In the genomic region with DNA sequence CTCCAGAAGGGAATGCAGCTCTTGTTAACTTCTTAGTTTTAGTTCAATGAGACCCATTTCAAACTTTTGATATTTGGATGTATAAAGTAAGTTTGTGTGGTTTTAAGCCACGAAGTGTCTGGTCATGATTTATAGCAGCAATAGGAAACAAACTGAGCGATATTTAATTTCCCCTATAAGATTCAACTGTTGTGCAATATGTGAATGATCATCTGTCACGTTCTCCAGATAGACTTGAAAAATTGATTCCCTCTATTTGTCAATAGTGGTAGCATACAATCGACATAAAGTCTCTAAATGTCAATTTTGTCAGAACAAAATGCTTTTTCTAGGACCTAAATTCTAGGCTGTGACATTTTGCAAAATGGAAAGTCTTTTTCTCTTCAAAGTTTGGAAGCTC, we compare ENCODE assay signal across 36 cellular contexts.
"Had no signal": no experiment of that assay in that cellular context is flagged by ENCODE, and none has a peak within 500 bp of the region (broad histone marks: within the 10 kb centered on the region; RNA-seq: fewer than 3 reads in every experiment).

No MANE protein-coding gene starts in this region.

- FAIRE-seq: astrocyte, TTC549 had no signal

- H3K27ac ChIP-seq: adrenal gland, body of pancreas, brain microvascular endothelial cell, breast epithelium, VCaP had no signal

- ATAC-seq: activated CD8-positive, alpha-beta T cell treated with anti-CD3 and anti-CD28 coated beads for 36 hours; activated naive CD4-positive, alpha-beta T cell treated with anti-CD3 and anti-CD28 coated beads, Interleukin-2, amount 50 U/mL, for 72 hours; activated T-cell treated with anti-CD3 and anti-CD28 coated beads, Interleukin-2, amount 50 U/mL, for 4 hours; activated T-cell treated with anti-CD3 and anti-CD28 coated beads, Interleukin-2, amount 50 U/mL, for 72 hours; activated T-helper 17 cell treated with anti-CD3 and anti-CD28 coated beads, Interleukin-2, amount 50 U/mL, for 72 hours; body of pancreas had no signal

- H3K4me3 ChIP-seq: adrenal gland, body of pancreas, breast epithelium had no signal

- H3K27ac Mint-ChIP-seq: activated B cell treated with CpG ODN at 0.5 μM for 24 hours; activated CD4-positive, alpha-beta memory T cell treated with anti-CD3 and anti-CD28 coated beads for 36 hours; activated CD4-positive, alpha-beta T cell treated with anti-CD3 and anti-CD28 coated beads, Interleukin-2, amount 10 ng/mL, durations not matched to agents 24 days and 14 days; activated CD8-positive, alpha-beta T cell treated with anti-CD3 and anti-CD28 coated beads for 36 hours; activated naive CD4-positive, alpha-beta T cell treated with anti-CD3 and anti-CD28 coated beads for 36 hours; activated naive CD4-positive, alpha-beta T cell treated with anti-CD3 and anti-CD28 coated beads, Interleukin-2, amount 50 U/mL, for 72 hours; activated naive CD8-positive, alpha-beta T cell treated with anti-CD3 and anti-CD28 coated beads for 36 hours; activated T-cell treated with anti-CD3 and anti-CD28 coated beads, Interleukin-2, amount 50 U/mL, for 72 hours; activated T-helper 1 cell treated with anti-CD3 and anti-CD28 coated beads, Interleukin-12 subunit alpha, Interleukin-12 subunit beta, Interleukin-2, Interleukin-4 antibody, amounts not matched to agents 30 ng/mL and 10 ng/mL and 1 ng/mL, durations not matched to agents 14 hours and 24 hours and 36 hours; activated T-helper 17 cell treated with anti-CD3 and anti-CD28 coated beads, Interleukin-2, amount 50 U/mL, for 72 hours; T-helper 1 cell treated with Interleukin-12 subunit alpha and Interleukin-12 subunit beta and Interleukin-4 antibody, amounts not matched to agents 30 μg/mL and 1 μg/mL, for 36 hours; T-helper 2 cell treated with Interferon-gamma antibody and Interleukin-4, amounts not matched to agents 5 μg/mL and 100 μg/mL, for 36 hours had no signal

- DNase-seq: activated B cell treated with CpG ODN at 0.5 μM for 24 hours; activated CD4-positive, alpha-beta memory T cell treated with anti-CD3 and anti-CD28 coated beads for 36 hours; activated CD4-positive, alpha-beta T cell treated with anti-CD3 and anti-CD28 coated beads for 4 hours; activated CD4-positive, alpha-beta T cell treated with anti-CD3 and anti-CD28 coated beads, Interleukin-2, amount 10 ng/mL, durations not matched to agents 24 days and 14 days; activated CD4-positive, alpha-beta T cell treated with anti-CD3 and anti-CD28 coated beads, Interleukin-2, amount 50 U/mL, for 1 hour; activated CD4-positive, alpha-beta T cell treated with anti-CD3 and anti-CD28 coated beads, Interleukin-2, amount 50 U/mL, for 4 hours; activated CD4-positive, CD25-positive, alpha-beta regulatory T cell treated with anti-CD3 and anti-CD28 coated beads, Interleukin-2, amount 50 U/mL, for 72 hours; activated CD8-positive, alpha-beta memory T cell treated with anti-CD3 and anti-CD28 coated beads, Interleukin-2, amount 50 U/mL, for 4 hours; activated CD8-positive, alpha-beta T cell treated with anti-CD3 and anti-CD28 coated beads for 36 hours; activated effector memory CD4-positive, alpha-beta T cell treated with anti-CD3 and anti-CD28 coated beads, Interleukin-2, amount 50 U/mL, for 16 hours; activated gamma-delta T cell treated with Interleukin-2 at 50 U/mL for 16 hours; activated naive CD4-positive, alpha-beta T cell; activated naive CD4-positive, alpha-beta T cell treated with anti-CD3 and anti-CD28 coated beads for 36 hours; activated naive CD4-positive, alpha-beta T cell treated with anti-CD3 and anti-CD28 coated beads, Interleukin-2, amount 50 U/mL, for 16 hours; activated naive CD8-positive, alpha-beta T cell treated with anti-CD3 and anti-CD28 coated beads for 36 hours; activated T-cell treated with anti-CD3 and anti-CD28 coated beads for 4 hours; activated T-cell treated with anti-CD3 and anti-CD28 coated beads, Interleukin-2, amount 50 U/mL, for 1 hour; activated T-cell treated with anti-CD3 and anti-CD28 coated beads, Interleukin-2, amount 50 U/mL, for 4 hours; activated T-cell treated with anti-CD3 and anti-CD28 coated beads, Interleukin-2, amount 50 U/mL, for 72 hours; adrenal gland; amniotic stem cell; aorta; body of pancreas; brain microvascular endothelial cell; central memory CD4-positive, alpha-beta T cell; T-helper 2 cell; T-helper 9 cell had no signal

- H3K36me3 ChIP-seq: adrenal gland, brain microvascular endothelial cell, breast epithelium had no signal

- H3K9me3 ChIP-seq: adrenal gland, body of pancreas had no signal

- H3K4me1 Mint-ChIP-seq: activated B cell treated with CpG ODN at 0.5 μM for 24 hours; activated CD4-positive, alpha-beta T cell treated with anti-CD3 and anti-CD28 coated beads, Interleukin-2, amount 10 ng/mL, durations not matched to agents 24 days and 14 days; activated naive CD8-positive, alpha-beta T cell treated with anti-CD3 and anti-CD28 coated beads for 36 hours; activated T-helper 17 cell treated with anti-CD3 and anti-CD28 coated beads, Interleukin-2, amount 50 U/mL, for 72 hours had no signal

- H3K36me3 Mint-ChIP-seq: activated CD4-positive, alpha-beta memory T cell treated with anti-CD3 and anti-CD28 coated beads for 36 hours; activated naive CD8-positive, alpha-beta T cell treated with anti-CD3 and anti-CD28 coated beads for 36 hours had no signal

- H3K27me3 ChIP-seq: adrenal gland, body of pancreas, brain microvascular endothelial cell, breast epithelium had no signal

- H3K4me3 Mint-ChIP-seq: activated B cell treated with CpG ODN at 0.5 μM for 24 hours; activated CD4-positive, alpha-beta memory T cell treated with anti-CD3 and anti-CD28 coated beads for 36 hours; activated CD4-positive, alpha-beta T cell treated with anti-CD3 and anti-CD28 coated beads, Interleukin-2, amount 10 ng/mL, durations not matched to agents 24 days and 14 days; activated CD8-positive, alpha-beta T cell treated with anti-CD3 and anti-CD28 coated beads for 36 hours; activated naive CD4-positive, alpha-beta T cell treated with anti-CD3 and anti-CD28 coated beads for 36 hours; activated naive CD8-positive, alpha-beta T cell treated with anti-CD3 and anti-CD28 coated beads for 36 hours; activated T-cell treated with anti-CD3 and anti-CD28 coated beads, Interleukin-2, amount 50 U/mL, for 4 hours; activated T-cell treated with anti-CD3 and anti-CD28 coated beads, Interleukin-2, amount 50 U/mL, for 72 hours; activated T-helper 1 cell treated with anti-CD3 and anti-CD28 coated beads, Interleukin-12 subunit alpha, Interleukin-12 subunit beta, Interleukin-2, Interleukin-4 antibody, amounts not matched to agents 30 ng/mL and 10 ng/mL and 1 ng/mL, durations not matched to agents 14 hours and 24 hours and 36 hours; activated T-helper 17 cell treated with anti-CD3 and anti-CD28 coated beads, Interleukin-2, amount 50 U/mL, for 72 hours; T-helper 1 cell treated with Interleukin-12 subunit alpha and Interleukin-12 subunit beta and Interleukin-4 antibody, amounts not matched to agents 30 μg/mL and 1 μg/mL, for 36 hours; T-helper 2 cell treated with Interferon-gamma antibody and Interleukin-4, amounts not matched to agents 5 μg/mL and 100 μg/mL, for 36 hours had no signal

- H3K27me3 Mint-ChIP-seq: activated B cell treated with CpG ODN at 0.5 μM for 24 hours; activated CD4-positive, alpha-beta memory T cell treated with anti-CD3 and anti-CD28 coated beads for 36 hours; activated CD4-positive, alpha-beta T cell treated with anti-CD3 and anti-CD28 coated beads, Interleukin-2, amount 10 ng/mL, durations not matched to agents 24 days and 14 days; activated CD8-positive, alpha-beta T cell treated with anti-CD3 and anti-CD28 coated beads for 36 hours; activated naive CD8-positive, alpha-beta T cell treated with anti-CD3 and anti-CD28 coated beads for 36 hours; activated T-helper 17 cell treated with anti-CD3 and anti-CD28 coated beads, Interleukin-2, amount 50 U/mL, for 72 hours had no signal

- H3K4me1 ChIP-seq: adrenal gland, body of pancreas, breast epithelium had no signal
